ENCODE assay signal across 8 cellular contexts in the genomic region with DNA sequence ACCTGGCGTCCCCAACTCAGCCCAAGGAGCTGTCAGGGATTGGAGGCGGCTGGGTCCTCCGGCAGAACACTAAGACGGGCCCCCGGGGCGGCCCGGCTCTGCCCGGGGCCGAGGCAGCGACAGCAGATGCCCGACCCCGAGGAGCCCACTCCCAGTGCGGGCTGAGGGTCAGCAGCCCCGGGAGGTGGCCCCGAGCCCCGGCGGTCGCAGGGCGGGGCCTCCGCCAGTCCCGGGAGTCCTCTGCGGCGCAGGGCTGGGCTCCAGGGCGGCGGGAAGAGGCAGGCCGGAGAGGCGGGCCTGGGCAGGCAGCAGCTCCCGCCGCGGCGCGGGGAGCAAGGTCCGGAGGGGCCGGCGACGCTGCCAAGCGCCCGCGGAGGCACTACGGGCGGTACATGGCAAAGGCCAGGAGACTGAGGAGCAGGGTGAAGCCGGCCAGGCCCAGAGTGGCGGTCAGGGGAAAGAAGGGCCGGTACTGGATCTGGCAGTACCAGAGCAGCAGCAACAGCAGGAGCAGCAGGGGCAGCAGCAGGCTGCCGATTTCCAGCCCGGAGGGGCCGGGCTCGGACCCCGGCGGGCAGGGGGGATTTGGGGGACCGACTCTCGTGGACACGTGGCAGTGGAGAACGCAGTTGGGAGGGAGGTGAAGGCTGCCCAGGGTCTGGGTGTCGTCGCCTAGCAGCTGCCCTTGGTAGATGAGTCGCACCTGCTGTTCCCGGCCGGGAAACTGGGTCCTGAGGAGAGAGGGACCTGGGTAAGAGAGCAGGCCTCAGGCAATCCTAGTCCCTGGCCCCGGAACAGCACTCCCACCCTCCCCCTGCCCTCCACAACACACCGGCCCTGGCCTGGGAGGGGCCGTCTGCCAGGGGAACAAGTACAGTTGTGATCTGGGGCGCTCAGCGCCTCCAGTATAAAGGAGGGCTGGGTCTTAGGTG. TPM values are rescaled to one million over a fixed set of nuclear protein-coding genes. Genes with fewer than 3 reads are reported as not detected.
DNase-seq lines count a peak whose midpoint lies in the region; ATAC-seq and TF ChIP-seq lines count a peak whose summit lies in the region.

No MANE protein-coding gene starts in this region.

- DNase-seq in ELR (ENCODE audit: low read depth): peak; percentile 66
- peak; percentile 66 for DNase-seq in NB4 (ENCODE audit: low read depth)
- no peak for DNase-seq in midbrain (lab: John Stamatoyannopoulos, UW)
- no peak for DNase-seq in stimulated activated CD4-positive, alpha-beta T cell treated with anti-CD3 and anti-CD28 coated beads, Interleukin-2, amount 100 ng/mL, for 48 hours
- no peak for DNase-seq in activated gamma-delta T cell (lab: John Stamatoyannopoulos, UW)

- no peak for ATAC-seq in GM21737 (IDR thresholded peaks at IDR 0.05; ENCODE audit: unreplicated experiment)

- 38 to 41% methylated on average over 41 to 54 of the region's 64 CpGs for WGBS in mesodermal cell (ENCODE audit: insufficient coverage in 2 of 2), 2 experiments

- TF ChIP-seq CTCF in NB4 (IDR thresholded peaks at IDR 0.05; ENCODE audit: low read depth, low read length): no peak

- no peak for TF ChIP-seq POLR2A in NB4 (IDR thresholded peaks at IDR 0.05; ENCODE audit: extremely low read depth, insufficient read length)

- H3K4me1 ChIP-seq in mesodermal cell (ENCODE audit: control insufficient read depth, insufficient read depth, low read length, poor library complexity, severe bottlenecking): peaks cover 54% of the 10 kb centered on the region

- peak overlapping the region; percentile 60 for H3K4me3 ChIP-seq in NB4 (ENCODE audit: low read depth, low read length)
- H3K4me3 ChIP-seq in mesodermal cell (ENCODE audit: extremely low read depth, insufficient read depth, low read length, poor library complexity, severe bottlenecking): peak overlapping the region; percentile 78

- peak overlapping the region; percentile 93 for H3K27ac ChIP-seq in cingulate gyrus (ENCODE audit: low read depth, low read length)
- H3K27ac ChIP-seq in mesodermal cell (ENCODE audit: low read depth, low read length, severe bottlenecking): peak overlapping the region; percentile 75

- H3K36me3 ChIP-seq in mesodermal cell (ENCODE audit: control insufficient read depth, insufficient read depth, low read length): peaks cover 27% of the 10 kb centered on the region

- H3K9me3 ChIP-seq in mesodermal cell (ENCODE audit: control insufficient read depth, low read length): no peaks in the 10 kb centered on the region

RNA-seq across cellular contexts. Expression of a gene that starts 0.8 kb away (rescaled TPM):
- polyA plus RNA-seq in mesodermal cell (2013, experiment 1 of 2): 51.8 TPM
- polyA plus RNA-seq in mesodermal cell (2013, experiment 2 of 2): 50.3 TPM

RNA-seq across cellular contexts. Expression of a gene that starts 1.9 kb away (rescaled TPM):
- polyA plus RNA-seq in mesodermal cell (2013, experiment 1 of 2): 45.6 TPM
- 44.6 TPM for polyA plus RNA-seq in mesodermal cell (2013, experiment 2 of 2)

RNA-seq across cellular contexts. Expression of a gene that starts 4.8 kb away (rescaled TPM):
- 78.3 TPM for polyA plus RNA-seq in mesodermal cell (2013, experiment 1 of 2)
- 71.9 TPM for polyA plus RNA-seq in mesodermal cell (2013, experiment 2 of 2)

RNA-seq across cellular contexts. Expression of a gene that starts 22.0 kb away (rescaled TPM):
- polyA plus RNA-seq in mesodermal cell (2013, experiment 1 of 2): 77.0 TPM
- polyA plus RNA-seq in mesodermal cell (2013, experiment 2 of 2): 68.0 TPM

RNA-seq across cellular contexts. Expression of a gene that starts 23.7 kb away (rescaled TPM):
- 31.6 TPM for polyA plus RNA-seq in mesodermal cell (2013, experiment 1 of 2)
- polyA plus RNA-seq in mesodermal cell (2013, experiment 2 of 2): 26.1 TPM

Comparison
In these comparisons a context has a peak if more than half of its experiments do, and no peak if none do; other contexts are left out.
1. DNase-seq: peak in ELR (single experiment) and NB4 (single experiment); none in midbrain (single experiment), stimulated activated CD4-positive, alpha-beta T cell treated with anti-CD3 and anti-CD28 coated beads, Interleukin-2, amount 100 ng/mL, for 48 hours (0 of 2) and activated gamma-delta T cell (single experiment).